ENCODE assay signal across 16 cellular contexts in genomic region chr2:3427272-3427671, GRCh38. TPM values are rescaled to one million over a fixed set of nuclear protein-coding genes. Genes with fewer than 3 reads are reported as not detected.
DNase-seq lines count a peak whose midpoint lies in the region; ATAC-seq and TF ChIP-seq lines count a peak whose summit lies in the region.
"Had no signal": no experiment of that assay in that cellular context is flagged by ENCODE, and none has a peak within 500 bp of the region (broad histone marks: within the 10 kb centered on the region; RNA-seq: fewer than 3 reads in every experiment).

No MANE protein-coding gene starts in this region.

- peaks cover 0 to 43% of the 10 kb centered on the region in 2 donors for H3K36me3 ChIP-seq in gastrocnemius medialis

- intact Hi-C loops in gastrocnemius medialis (cut with DNase I; ENCODE audit: low total_unique reads) = no loop called here

- H3K4me3 ChIP-seq in GM12864 (ENCODE audit: low read depth, low read length) (no peak overlapping the region), gastrocnemius medialis (no peak overlapping the region)
- H3K4me3 ChIP-seq: dorsolateral prefrontal cortex, left lung, tibial nerve had no signal

- peak; percentile 66 for DNase-seq in GM12864 (ENCODE audit: low read depth)
- DNase-seq in T1000 (lab: John Stamatoyannopoulos, UW) = no peak
- no peak for DNase-seq in gastrocnemius medialis
- no peak for DNase-seq in foreskin keratinocyte
- no peak for DNase-seq in AG20443 (ENCODE audit: low spot score)
- DNase-seq: activated naive CD4-positive, alpha-beta T cell; dorsolateral prefrontal cortex; left lung; naive B cell; NCI-H2081; stimulated activated CD8-positive, alpha-beta memory T cell treated with anti-CD3 and anti-CD28 coated beads, Interleukin-4, amount 100 ng/mL, for 48 hours had no signal

- H3K4me1 ChIP-seq in gastrocnemius medialis (no peaks in the 10 kb centered on the region), foreskin keratinocyte (no peaks in the 10 kb centered on the region)
- H3K4me1 ChIP-seq: left lung had no signal

- peak; percentile 71 for ATAC-seq in GM19035 (IDR thresholded peaks at IDR 0.05; ENCODE audit: unreplicated experiment)
- ATAC-seq in HG02678 (IDR thresholded peaks at IDR 0.05; ENCODE audit: unreplicated experiment) = peak; percentile 63
- ATAC-seq in HG03565 (IDR thresholded peaks at IDR 0.05; ENCODE audit: unreplicated experiment) = peak; percentile 88
- no peak for ATAC-seq in gastrocnemius medialis
- ATAC-seq in foreskin keratinocyte = no peak
- ATAC-seq: left lung had no signal

- H3K27ac ChIP-seq in gastrocnemius medialis = no peak overlapping the region
- no peak overlapping the region for H3K27ac ChIP-seq in foreskin keratinocyte
- H3K27ac ChIP-seq: dorsolateral prefrontal cortex, left lung, tibial nerve, VCaP had no signal

- H3K27me3 ChIP-seq in gastrocnemius medialis (no peaks in the 10 kb centered on the region), foreskin keratinocyte (no peaks in the 10 kb centered on the region)
- H3K27me3 ChIP-seq: dorsolateral prefrontal cortex, left lung, tibial nerve had no signal

- no peak for TF ChIP-seq POLR2A in gastrocnemius medialis (IDR thresholded peaks at IDR 0.05)

- in situ Hi-C loops in gastrocnemius medialis (cut with MboI; ENCODE audit: low sequenced_read_pairs in 4 of 4) = no loop called here

- TF ChIP-seq CTCF in GM12864 (IDR thresholded peaks at IDR 0.05; ENCODE audit: low read depth, low read length, missing control alignments) (no peak), gastrocnemius medialis (IDR thresholded peaks at IDR 0.05 in 4 of 5, conservative IDR thresholded peaks at IDR 0.05 in 1 of 5) (no peak), foreskin keratinocyte (conservative IDR thresholded peaks at IDR 0.05) (no peak)

- H3K9me3 ChIP-seq in gastrocnemius medialis = no peaks in the 10 kb centered on the region
- H3K9me3 ChIP-seq: left lung, tibial nerve had no signal

RNA-seq across cellular contexts. Expression of gene TRAPPC12, which starts 47.8 kb away (rescaled TPM):
- total RNA-seq in gastrocnemius medialis (10 to 100 TPM; 36.6 to 57.4 (median 53.1) TPM), foreskin keratinocyte (59.5 and 65.6 TPM in 2 replicates)
- polyA plus RNA-seq in foreskin keratinocyte = 54.4 and 58.4 TPM in 2 replicates

RNA-seq across cellular contexts. Expression of gene EIPR1, which starts 49.7 kb away (rescaled TPM):
- 10 to 100 TPM; 23.2 to 30.5 (median 24.4) TPM for total RNA-seq in gastrocnemius medialis
- 35.8 and 38.9 TPM in 2 replicates for total RNA-seq in foreskin keratinocyte
- 36.8 and 37.0 TPM in 2 replicates for polyA plus RNA-seq in foreskin keratinocyte

Comparison
In these comparisons a context has a peak if more than half of its experiments do, and no peak if none do; other contexts are left out.
1. ATAC-seq: peak in GM19035 (single experiment), HG02678 (single experiment) and HG03565 (single experiment); none in gastrocnemius medialis (0 of 2) and foreskin keratinocyte (single experiment).